14 cellular contexts compared by ENCODE assay signal in the genomic region with DNA sequence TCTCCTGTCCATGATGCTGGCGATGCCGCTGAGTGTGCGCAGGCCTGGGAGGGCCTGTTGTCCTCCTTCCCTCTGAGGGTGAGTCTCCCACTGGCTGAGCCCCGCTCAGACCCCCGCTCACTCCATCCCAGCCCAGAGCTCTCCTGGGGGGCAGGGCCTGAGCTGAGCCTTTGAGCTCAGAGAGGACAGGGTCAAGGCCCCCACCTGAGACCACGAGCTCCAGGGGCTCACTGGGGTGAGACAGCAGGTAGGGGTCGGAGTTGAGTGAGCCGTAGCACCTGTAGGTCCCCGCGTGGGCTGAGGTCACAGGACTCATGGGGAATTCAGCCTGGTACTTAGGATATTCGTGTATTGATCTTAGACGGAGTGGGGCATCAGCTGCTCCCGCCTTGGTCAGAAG. TPM values are rescaled to one million over a fixed set of nuclear protein-coding genes. Genes with fewer than 3 reads are reported as not detected.
"Had no signal": no experiment of that assay in that cellular context is flagged by ENCODE, and none has a peak within 500 bp of the region (broad histone marks: within the 10 kb centered on the region; RNA-seq: fewer than 3 reads in every experiment).

No MANE protein-coding gene starts in this region.

RNA-seq across cellular contexts. Expression of a gene that starts 2.9 kb away (rescaled TPM):
- total RNA-seq: activated CD4-positive, alpha-beta memory T cell treated with anti-CD3 and anti-CD28 coated beads, Interleukin-2, amount 10 ng/mL, durations not matched to agents 7 days and 5 days; activated CD4-positive, alpha-beta T cell treated with anti-CD3 and anti-CD28 coated beads for 36 hours; activated CD4-positive, alpha-beta T cell treated with anti-CD3 and anti-CD28 coated beads, Interleukin-2, amount 10 ng/mL, durations not matched to agents 7 days and 5 days; activated CD8-positive, alpha-beta memory T cell treated with anti-CD3 and anti-CD28 coated beads, Interleukin-2, amount 10 ng/mL, durations not matched to agents 7 days and 5 days; activated CD8-positive, alpha-beta T cell treated with anti-CD3 and anti-CD28 coated beads, Interleukin-2, amount 10 ng/mL, durations not matched to agents 7 days and 5 days; activated T-helper 2 cell treated with anti-CD3 and anti-CD28 coated beads, Interferon-gamma antibody, Interleukin-2, Interleukin-4, amounts not matched to agents 10 μg/mL and 5 μg/mL and 100 μg/mL, durations not matched to agents 14 hours and 24 hours and 36 hours; bronchial epithelial cell; cardiac muscle cell; T-helper 1 cell treated with Interleukin-12 subunit alpha and Interleukin-12 subunit beta and Interleukin-4 antibody, amounts not matched to agents 30 ng/mL and 1 ng/mL, for 36 hours; T-helper 2 cell treated with Interferon-gamma antibody and Interleukin-4, amounts not matched to agents 100 ng/mL and 5 ng/mL, for 36 hours; WTC11 had no signal
- polyA plus RNA-seq: cardiac muscle cell had no signal

RNA-seq across cellular contexts. Expression of a gene that starts 21.0 kb away (rescaled TPM):
- total RNA-seq: activated CD4-positive, alpha-beta memory T cell treated with anti-CD3 and anti-CD28 coated beads, Interleukin-2, amount 10 ng/mL, durations not matched to agents 7 days and 5 days; activated CD4-positive, alpha-beta T cell treated with anti-CD3 and anti-CD28 coated beads for 36 hours; activated CD4-positive, alpha-beta T cell treated with anti-CD3 and anti-CD28 coated beads, Interleukin-2, amount 10 ng/mL, durations not matched to agents 7 days and 5 days; activated CD8-positive, alpha-beta memory T cell treated with anti-CD3 and anti-CD28 coated beads, Interleukin-2, amount 10 ng/mL, durations not matched to agents 7 days and 5 days; activated CD8-positive, alpha-beta T cell treated with anti-CD3 and anti-CD28 coated beads, Interleukin-2, amount 10 ng/mL, durations not matched to agents 7 days and 5 days; bronchial epithelial cell; cardiac muscle cell; T-helper 1 cell treated with Interleukin-12 subunit alpha and Interleukin-12 subunit beta and Interleukin-4 antibody, amounts not matched to agents 30 ng/mL and 1 ng/mL, for 36 hours; T-helper 2 cell treated with Interferon-gamma antibody and Interleukin-4, amounts not matched to agents 100 ng/mL and 5 ng/mL, for 36 hours had no signal
- polyA plus RNA-seq: cardiac muscle cell had no signal

RNA-seq across cellular contexts. Expression of a gene that starts 34.9 kb away (rescaled TPM):
- total RNA-seq: activated CD4-positive, alpha-beta memory T cell treated with anti-CD3 and anti-CD28 coated beads, Interleukin-2, amount 10 ng/mL, durations not matched to agents 7 days and 5 days; activated CD4-positive, alpha-beta T cell treated with anti-CD3 and anti-CD28 coated beads for 36 hours; activated CD4-positive, alpha-beta T cell treated with anti-CD3 and anti-CD28 coated beads, Interleukin-2, amount 10 ng/mL, durations not matched to agents 7 days and 5 days; activated CD8-positive, alpha-beta memory T cell treated with anti-CD3 and anti-CD28 coated beads, Interleukin-2, amount 10 ng/mL, durations not matched to agents 7 days and 5 days; activated CD8-positive, alpha-beta T cell treated with anti-CD3 and anti-CD28 coated beads, Interleukin-2, amount 10 ng/mL, durations not matched to agents 7 days and 5 days; activated naive CD8-positive, alpha-beta T cell treated with anti-CD3 and anti-CD28 coated beads, Interleukin-2, amount 10 ng/mL, durations not matched to agents 7 days and 5 days; activated T-helper 2 cell treated with anti-CD3 and anti-CD28 coated beads, Interferon-gamma antibody, Interleukin-2, Interleukin-4, amounts not matched to agents 10 μg/mL and 5 μg/mL and 100 μg/mL, durations not matched to agents 14 hours and 24 hours and 36 hours; ascending aorta; bronchial epithelial cell; cardiac muscle cell; T-cell; T-helper 1 cell treated with Interleukin-12 subunit alpha and Interleukin-12 subunit beta and Interleukin-4 antibody, amounts not matched to agents 30 ng/mL and 1 ng/mL, for 36 hours; T-helper 2 cell treated with Interferon-gamma antibody and Interleukin-4, amounts not matched to agents 100 ng/mL and 5 ng/mL, for 36 hours; WTC11 had no signal
- polyA plus RNA-seq: cardiac muscle cell had no signal

RNA-seq across cellular contexts. Expression of a gene that starts 35.5 kb away (rescaled TPM):
- total RNA-seq: activated CD4-positive, alpha-beta T cell treated with anti-CD3 and anti-CD28 coated beads for 36 hours; activated CD8-positive, alpha-beta memory T cell treated with anti-CD3 and anti-CD28 coated beads, Interleukin-2, amount 10 ng/mL, durations not matched to agents 7 days and 5 days; activated T-helper 2 cell treated with anti-CD3 and anti-CD28 coated beads, Interferon-gamma antibody, Interleukin-2, Interleukin-4, amounts not matched to agents 10 μg/mL and 5 μg/mL and 100 μg/mL, durations not matched to agents 14 hours and 24 hours and 36 hours; bronchial epithelial cell; WTC11 had no signal

RNA-seq across cellular contexts. Expression of a gene that starts 55.2 kb away (rescaled TPM):
- total RNA-seq: activated CD4-positive, alpha-beta T cell treated with anti-CD3 and anti-CD28 coated beads for 36 hours; bronchial epithelial cell; WTC11 had no signal
